Comparison of ENCODE assay signal across 1 cellular context in genomic region chr15:22888120-22888859, GRCh38.
TF ChIP-seq lines count a peak whose summit lies in the region.

No MANE protein-coding gene starts in this region.

TF ChIP-seq in K562, 482 proteins besides CTCF, POLR2A, EP300 and RAD21 (continued from another document and continues in another):
- TF ChIP-seq FOXK2 (conservative IDR thresholded peaks at IDR 0.05 in 1 of 2, IDR thresholded peaks at IDR 0.05 in 1 of 2; ENCODE audit: low read depth in 2 of 2): peak; percentile 49 to 68; a peak in 2 of 4 replicates
- no peak for TF ChIP-seq SETDB1 (IDR thresholded peaks at IDR 0.05; ENCODE audit: low read length)
- TF ChIP-seq HSF4 (CRISPR knock-in tag; IDR thresholded peaks at IDR 0.05; ENCODE audit: borderline replicate concordance): no peak
- TF ChIP-seq CXXC5 (CRISPR knock-in tag; IDR thresholded peaks at IDR 0.05): no peak
- TF ChIP-seq ARID3A (IDR thresholded peaks at IDR 0.05; ENCODE audit: borderline replicate concordance, low read depth, low read length): no peak
- 0 out of 2 replicates have a peak, but pooled peaks have one; percentile 33 for TF ChIP-seq BCOR (IDR thresholded peaks at IDR 0.05)
- TF ChIP-seq MTA2 (IDR thresholded peaks at IDR 0.05; ENCODE audit: low read depth): no peak
- TF ChIP-seq BHLHE40 (IDR thresholded peaks at IDR 0.05; ENCODE audit: low read length): peak; percentile 96
- TF ChIP-seq HDAC1 (IDR thresholded peaks at IDR 0.05): no peak
- peak; percentile 59 for TF ChIP-seq KDM1A (IDR thresholded peaks at IDR 0.05)
- TF ChIP-seq MEF2A (IDR thresholded peaks at IDR 0.05; ENCODE audit: control insufficient read depth, low read depth, low read length): peak; percentile 65
- TF ChIP-seq STAT6 (CRISPR knock-in tag; IDR thresholded peaks at IDR 0.05): no peak
- peak; percentile 28; the same call in 1 of the 2 replicates for TF ChIP-seq ZNF384 (IDR thresholded peaks at IDR 0.05; ENCODE audit: low read depth, low read length)
- TF ChIP-seq CUX1 (CRISPR knock-in tag; IDR thresholded peaks at IDR 0.05): no peak
- no peak for TF ChIP-seq TCF3 (CRISPR knock-in tag; IDR thresholded peaks at IDR 0.05)
- TF ChIP-seq ADNP (tag; IDR thresholded peaks at IDR 0.05): peak; percentile 58; the same call in 1 of the 2 replicates
- TF ChIP-seq DLX4 (CRISPR knock-in tag; IDR thresholded peaks at IDR 0.05): no peak
- no peak for TF ChIP-seq ELK3 (CRISPR knock-in tag; IDR thresholded peaks at IDR 0.05)
- TF ChIP-seq MIER1 (IDR thresholded peaks at IDR 0.05; ENCODE audit: low read depth): no peak
- TF ChIP-seq ZNF655 (CRISPR knock-in tag; IDR thresholded peaks at IDR 0.05): no peak
- no peak for TF ChIP-seq OTX1 (CRISPR knock-in tag; IDR thresholded peaks at IDR 0.05)
- TF ChIP-seq HNRNPL (IDR thresholded peaks at IDR 0.05; ENCODE audit: low read depth, low read length): no peak
- TF ChIP-seq ZBTB33 (CRISPR knock-in tag; IDR thresholded peaks at IDR 0.05): peak; percentile 63; the same call in 1 of the 2 replicates
- 0 out of 2 replicates have a peak, but pooled peaks have one; percentile 57 for TF ChIP-seq CEBPG (CRISPR knock-in tag; IDR thresholded peaks at IDR 0.05)
- peak in 1 of 2 experiments; percentile 46; a peak in 1 of 4 replicates for TF ChIP-seq CEBPG (tag; conservative IDR thresholded peaks at IDR 0.05 in 1 of 2, IDR thresholded peaks at IDR 0.05 in 1 of 2)
- TF ChIP-seq E4F1 (CRISPR knock-in tag; IDR thresholded peaks at IDR 0.05; ENCODE audit: borderline replicate concordance): no peak
- no peak for TF ChIP-seq ARID2 (IDR thresholded peaks at IDR 0.05)
- TF ChIP-seq RBM34 (IDR thresholded peaks at IDR 0.05; ENCODE audit: borderline replicate concordance, insufficient read depth, low read length): no peak
- no peak for TF ChIP-seq ELK1 (CRISPR knock-in tag; IDR thresholded peaks at IDR 0.05)
- TF ChIP-seq TBP (optimal IDR thresholded peaks at IDR 0.05; ENCODE audit: low read depth, low read length): no peak
- TF ChIP-seq THRAP3 (IDR thresholded peaks at IDR 0.05; ENCODE audit: borderline replicate concordance): no peak
- no peak for TF ChIP-seq ZHX1 (conservative IDR thresholded peaks at IDR 0.05; ENCODE audit: low read length)
- TF ChIP-seq ZNF696 (CRISPR knock-in tag; conservative IDR thresholded peaks at IDR 0.05): no peak
- TF ChIP-seq NFE2 (IDR thresholded peaks at IDR 0.05; ENCODE audit: low read depth): peak; percentile 50
